33 cellular contexts compared by ENCODE assay signal in genomic region chr11:60810583-60810982, GRCh38. TPM values are rescaled to one million over a fixed set of nuclear protein-coding genes. Genes with fewer than 3 reads are reported as not detected.
DNase-seq lines count a peak whose midpoint lies in the region; ATAC-seq and TF ChIP-seq lines count a peak whose summit lies in the region.
"Had no signal": no experiment of that assay in that cellular context is flagged by ENCODE, and none has a peak within 500 bp of the region (broad histone marks: within the 10 kb centered on the region; RNA-seq: fewer than 3 reads in every experiment).

No MANE protein-coding gene starts in this region.

- H3K27ac ChIP-seq in SJCRH30: no peak overlapping the region
- H3K27ac ChIP-seq: 22Rv1, brain microvascular endothelial cell, thoracic aorta, vagina had no signal

- no peak overlapping the region for H3K4me3 ChIP-seq in SJCRH30
- H3K4me3 ChIP-seq in mucosa of descending colon: no peak overlapping the region
- H3K4me3 ChIP-seq: thoracic aorta, vagina had no signal

- intact Hi-C loops in mucosa of descending colon (cut with DNase I, micrococcal nuclease): no loop called here

- ATAC-seq in mucosa of descending colon: peak; percentile 94
- no peak for ATAC-seq in HG03280 (IDR thresholded peaks at IDR 0.05; ENCODE audit: unreplicated experiment)
- ATAC-seq in activated CD4-positive, CD25-positive, alpha-beta regulatory T cell treated with anti-CD3 and anti-CD28 coated beads, Interleukin-2, amount 50 U/mL, for 24 hours: no peak
- ATAC-seq: HCT116, PC-3 had no signal

- no peaks in the 10 kb centered on the region for H3K27me3 ChIP-seq in SJCRH30
- H3K27me3 ChIP-seq: brain microvascular endothelial cell, vagina had no signal

- H3K9me3 ChIP-seq in SJCRH30 (replicated peaks) (no peaks in the 10 kb centered on the region), mucosa of descending colon (no peaks in the 10 kb centered on the region)
- H3K9me3 ChIP-seq: thoracic aorta, vagina had no signal

- no peaks in the 10 kb centered on the region for H3K36me3 ChIP-seq in SJCRH30
- no peaks in the 10 kb centered on the region for H3K36me3 ChIP-seq in mucosa of descending colon (ENCODE audit: low read depth)
- H3K36me3 ChIP-seq: brain microvascular endothelial cell, thoracic aorta, vagina had no signal

- no peak for TF ChIP-seq CTCF in mucosa of descending colon (IDR thresholded peaks at IDR 0.05)

- DNase-seq in NCI-H146 (lab: John Stamatoyannopoulos, UW): peak; percentile 34
- no peak for DNase-seq in NCI-H146 treated with DMSO at 0.1 percent for 48 hours (lab: John Stamatoyannopoulos, UW; ENCODE audit: unreplicated experiment)
- DNase-seq in DMS153 treated with DMSO at 0.1 percent for 48 hours (lab: John Stamatoyannopoulos, UW; ENCODE audit: unreplicated experiment): peak; percentile 9
- DNase-seq in SJCRH30: peak; percentile 29 to 48
- peak in 2 of 3 donors; percentile 50 to 60 for DNase-seq in mucosa of descending colon
- no peak for DNase-seq in C1 segment of cervical spinal cord (lab: John Stamatoyannopoulos, UW)
- DNase-seq: activated CD4-positive, alpha-beta T cell treated with anti-CD3 and anti-CD28 coated beads, Interleukin-2, amount 50 U/mL, for 1 hour; activated naive CD4-positive, alpha-beta T cell treated with anti-CD3 and anti-CD28 coated beads, Interleukin-2, amount 10 ng/mL, durations not matched to agents 7 days and 5 days; amniotic stem cell; brain microvascular endothelial cell; CD4-positive, alpha-beta memory T cell; DMS 273 treated with DMSO at 0.1 percent for 48 hours; effector CD8-positive, alpha-beta T cell; erythroblast; KG1; mammary epithelial cell; NCI-H1694; NCI-H510A treated with DMSO at 0.1 percent for 48 hours; NK-92 treated with Interleukin-12 subunit alpha and Interleukin-12 subunit beta, amount 100 ng/mL, for 24 hours; PC-3; stimulated activated naive CD4-positive, alpha-beta T cell treated with Interleukin-2 at 50 U/mL for 16 hours; T-helper 9 cell had no signal

- H3K4me1 ChIP-seq in SJCRH30: 0 out of 2 replicates have a peak, but pooled peaks cover 3% of the 10 kb centered on the region
- H3K4me1 ChIP-seq in mucosa of descending colon (ENCODE audit: low read depth): peaks cover 3% of the 10 kb centered on the region
- H3K4me1 ChIP-seq: vagina had no signal

RNA-seq across cellular contexts. Expression of gene MS4A10, which starts 25.4 kb away (rescaled TPM):
- not detected in 2 replicates for total RNA-seq in SJCRH30 (2014; rRNA removed; shearing (Covaris generic))
- 1 to 10 TPM in 1 of 3 donors, not detected in 2; 1.2 TPM for total RNA-seq in mucosa of descending colon
- total RNA-seq: CD4-positive, alpha-beta memory T cell; chondrocyte; fibroblast of villous mesenchyme; HT-29; kidney epithelial cell; mammary epithelial cell; PC-3; posterior vena cava; thoracic aorta; vagina had no signal

RNA-seq across cellular contexts. Expression of gene CCDC86, which starts 31.3 kb away (rescaled TPM):
- total RNA-seq in SJCRH30 (2014; rRNA removed; shearing (Covaris generic)): 21.9 and 24.9 TPM in 2 replicates
- total RNA-seq in mucosa of descending colon: 10 to 100 TPM in 2 of 3 donors, 1 to 10 TPM in 1; 8.8 to 14.9 (median 14.7) TPM

RNA-seq across cellular contexts. Expression of gene PTGDR2, which starts 45.2 kb away (rescaled TPM):
- not detected in 2 replicates for total RNA-seq in SJCRH30 (2014; rRNA removed; shearing (Covaris generic))
- 1 to 10 TPM; 1.8 to 3.4 (median 2.6) TPM for total RNA-seq in mucosa of descending colon
- total RNA-seq: fibroblast of villous mesenchyme, kidney epithelial cell, mammary epithelial cell, PC-3 had no signal

RNA-seq across cellular contexts. Expression of gene MS4A15, which starts 53.9 kb away (rescaled TPM):
- not detected in 2 replicates for total RNA-seq in SJCRH30 (2014; rRNA removed; shearing (Covaris generic))
- under 1 TPM in 1 of 3 donors, not detected in 2; 0.38 TPM for total RNA-seq in mucosa of descending colon
- total RNA-seq: CD4-positive, alpha-beta memory T cell; chondrocyte; fibroblast of villous mesenchyme; HT-29; kidney epithelial cell; mammary epithelial cell; PC-3; posterior vena cava; thoracic aorta; vagina had no signal

RNA-seq across cellular contexts. Expression of gene ZP1, which starts 56.8 kb away (rescaled TPM):
- not detected in 2 replicates for total RNA-seq in SJCRH30 (2014; rRNA removed; shearing (Covaris generic))
- under 1 TPM in 2 of 3 donors, not detected in 1; 0.23 to 0.41 TPM for total RNA-seq in mucosa of descending colon
- total RNA-seq: fibroblast of villous mesenchyme, HT-29, kidney epithelial cell, mammary epithelial cell, PC-3, posterior vena cava, thoracic aorta, vagina had no signal

Comparison
In these comparisons a context has a peak if more than half of its experiments do, and no peak if none do; other contexts are left out.
1. DNase-seq: peak in NCI-H146 (single experiment), DMS153 treated with DMSO at 0.1 percent for 48 hours (single experiment), SJCRH30 (2 of 2) and mucosa of descending colon (2 of 3); none in NCI-H146 treated with DMSO at 0.1 percent for 48 hours (single experiment) and C1 segment of cervical spinal cord (0 of 14).